In genomic region chr13:40228486-40228885, GRCh38 we compare ENCODE assay signal across 26 cellular contexts.
DNase-seq lines count a peak whose midpoint lies in the region; TF ChIP-seq lines count a peak whose summit lies in the region.
"Had no signal": no experiment of that assay in that cellular context is flagged by ENCODE, and none has a peak within 500 bp of the region (broad histone marks: within the 10 kb centered on the region; RNA-seq: fewer than 3 reads in every experiment).

No MANE protein-coding gene starts in this region.

- no peaks in the 10 kb centered on the region for H4K20me1 ChIP-seq in GM23248 (ENCODE audit: insufficient read depth)
- H4K20me1 ChIP-seq: BLaER1 had no signal

- H3K27me3 ChIP-seq in GM23248 (replicated peaks; ENCODE audit: insufficient read depth), result no peaks in the 10 kb centered on the region
- H3K27me3 ChIP-seq: BLaER1, neural progenitor cell had no signal

- H3K27ac ChIP-seq in GM23248, result no peak overlapping the region
- H3K27ac ChIP-seq: BLaER1, neural progenitor cell, RWPE1 had no signal

- H3F3A ChIP-seq in GM23248 (ENCODE audit: insufficient read depth), result 0 out of 2 replicates have a peak, but pooled peaks cover 5% of the 10 kb centered on the region

- no peaks in the 10 kb centered on the region for H3K79me2 ChIP-seq in GM23248 (ENCODE audit: insufficient read depth)

- DNase-seq in GM23248, result peak; percentile 8
- peak; percentile 78 for DNase-seq in NCI-H82 (lab: John Stamatoyannopoulos, UW)
- DNase-seq in fibroblast of villous mesenchyme (ENCODE audit: low read depth), result peak; percentile 84
- DNase-seq in retinal pigment epithelial cell (ENCODE audit: low read depth), result peak; percentile 35
- no peak for DNase-seq in DMS53 (lab: John Stamatoyannopoulos, UW)
- DNase-seq in NCI-H526 treated with DMSO at 0.1 percent for 48 hours (lab: John Stamatoyannopoulos, UW), result no peak
- DNase-seq in AG08396 (ENCODE audit: low spot score), result no peak
- DNase-seq: activated CD8-positive, alpha-beta T cell treated with anti-CD3 and anti-CD28 coated beads, Interleukin-2, amount 10 ng/mL, durations not matched to agents 7 days and 5 days; activated effector memory CD4-positive, alpha-beta T cell treated with anti-CD3 and anti-CD28 coated beads, Interleukin-2, amount 50 U/mL, for 16 hours; activated T-cell treated with anti-CD3 and anti-CD28 coated beads for 4 hours; dermis blood vessel endothelial cell; DMS79 treated with DMSO at 0.1 percent for 48 hours; GF-D8; KG1; left cardiac atrium; NCI-H1417 treated with DMSO at 0.1 percent for 48 hours; NCI-H2081; NCI-H2227 treated with DMSO at 0.1 percent for 48 hours; NCI-H774; posterior cingulate gyrus; stimulated activated CD4-positive, alpha-beta T cell treated with anti-CD3 and anti-CD28 coated beads, Interleukin-15, amount 100 ng/mL, for 24 hours; stimulated activated naive CD4-positive, alpha-beta T cell treated with Interleukin-2 at 50 U/mL for 16 hours; T-helper 2 cell had no signal

- H3K36me3 ChIP-seq in GM23248 (ENCODE audit: low read depth), result no peaks in the 10 kb centered on the region
- H3K36me3 ChIP-seq: BLaER1, neural progenitor cell had no signal

- no peak overlapping the region for H3K4me2 ChIP-seq in GM23248 (ENCODE audit: unreplicated experiment)
- H3K4me2 ChIP-seq: BLaER1, neural progenitor cell had no signal

- in situ Hi-C loops in GM23248 (cut with MboI), result no loop called here

- H3K9me3 ChIP-seq in GM23248 (ENCODE audit: low read depth), result no peaks in the 10 kb centered on the region
- H3K9me3 ChIP-seq: BLaER1 had no signal

- WGBS in GM23248 (ENCODE audit: low coverage in 1 of 2, low lambda C conversion rate in 2 of 2, missing lambda C conversion rate in 2 of 2), 2 experiments, result 28 to 29% methylated on average over 3 of the region's 3 CpGs

- H3K4me3 ChIP-seq in GM23248 (no peak overlapping the region), fibroblast of villous mesenchyme (ENCODE audit: low read depth, low read length) (no peak overlapping the region), retinal pigment epithelial cell (ENCODE audit: low read length) (no peak overlapping the region)
- H3K4me3 ChIP-seq: BLaER1, neural progenitor cell had no signal

- peaks cover 9% of the 10 kb centered on the region for H3K4me1 ChIP-seq in GM23248 (ENCODE audit: insufficient read depth)

- H3K9me2 ChIP-seq in GM23248 (ENCODE audit: insufficient read depth), result no peaks in the 10 kb centered on the region

- TF ChIP-seq CTCF in fibroblast of villous mesenchyme (IDR thresholded peaks at IDR 0.05; ENCODE audit: insufficient read depth, low read depth, low read length) (no peak), retinal pigment epithelial cell (conservative IDR thresholded peaks at IDR 0.05; ENCODE audit: low read depth, low read length) (no peak)

- no peak overlapping the region for H3K9ac ChIP-seq in GM23248
- H3K9ac ChIP-seq: BLaER1, neural progenitor cell had no signal

- no peak overlapping the region for H2AFZ ChIP-seq in GM23248
- H2AFZ ChIP-seq: neural progenitor cell had no signal

Comparison
In these comparisons a context has a peak if more than half of its experiments do, and no peak if none do; other contexts are left out.
1. DNase-seq: peak in GM23248 (single experiment), NCI-H82 (single experiment), fibroblast of villous mesenchyme (single experiment) and retinal pigment epithelial cell (single experiment); none in DMS53 (single experiment), NCI-H526 treated with DMSO at 0.1 percent for 48 hours (single experiment) and AG08396 (single experiment).